In genomic region chr16:23594186-23594585, GRCh38 we compare ENCODE assay signal across 21 cellular contexts. TPM values are rescaled to one million over a fixed set of nuclear protein-coding genes. Genes with fewer than 3 reads are reported as not detected.
DNase-seq lines count a peak whose midpoint lies in the region; ATAC-seq and TF ChIP-seq lines count a peak whose summit lies in the region.
"Had no signal": no experiment of that assay in that cellular context is flagged by ENCODE, and none has a peak within 500 bp of the region (broad histone marks: within the 10 kb centered on the region; RNA-seq: fewer than 3 reads in every experiment).

No MANE protein-coding gene starts in this region.

- H3K27me3 Mint-ChIP-seq in activated naive CD8-positive, alpha-beta T cell: no peaks in the 10 kb centered on the region
- H3K27me3 Mint-ChIP-seq in activated naive CD8-positive, alpha-beta T cell treated with anti-CD3 and anti-CD28 coated beads, Interleukin-2, amount 50 U/mL, for 24 hours: no peaks in the 10 kb centered on the region
- no peaks in the 10 kb centered on the region for H3K27me3 Mint-ChIP-seq in MCF 10A (ENCODE audit: insufficient read depth, unreplicated experiment)
- H3K27me3 Mint-ChIP-seq: CD4-positive, alpha-beta memory T cell had no signal

- H3K27me3 ChIP-seq in Loucy (ENCODE audit: insufficient read depth, low read length, poor library complexity, severe bottlenecking): no peaks in the 10 kb centered on the region
- H3K27me3 ChIP-seq in heart left ventricle: no peaks in the 10 kb centered on the region
- no peaks in the 10 kb centered on the region for H3K27me3 ChIP-seq in psoas muscle (ENCODE audit: insufficient read depth in 3 of 3, low read length in 2 of 3)
- H3K27me3 ChIP-seq: adrenal gland, neutrophil had no signal

- no peaks in the 10 kb centered on the region for H3K9me2 ChIP-seq in Loucy (replicated peaks; ENCODE audit: low read depth, low read length)

- peak overlapping the region; percentile 51 for H3K4me3 Mint-ChIP-seq in activated naive CD8-positive, alpha-beta T cell
- H3K4me3 Mint-ChIP-seq in activated naive CD8-positive, alpha-beta T cell treated with anti-CD3 and anti-CD28 coated beads, Interleukin-2, amount 50 U/mL, for 24 hours: no peak overlapping the region
- H3K4me3 Mint-ChIP-seq in MCF 10A (ENCODE audit: unreplicated experiment): no peak overlapping the region

- H3F3A ChIP-seq in Loucy (ENCODE audit: low read depth): no peaks in the 10 kb centered on the region

- CTCF ChIA-PET in MCF 10A (lab: Yijun Ruan, JAX): no interaction called here

- H3K79me2 ChIP-seq in Loucy (ENCODE audit: insufficient read depth, low read length): peaks cover 62% of the 10 kb centered on the region

- no peaks in the 10 kb centered on the region for H3K36me3 Mint-ChIP-seq in activated naive CD8-positive, alpha-beta T cell
- H3K36me3 Mint-ChIP-seq in activated naive CD8-positive, alpha-beta T cell treated with anti-CD3 and anti-CD28 coated beads, Interleukin-2, amount 50 U/mL, for 24 hours (ENCODE audit: low read depth): peaks cover 29% of the 10 kb centered on the region
- H3K36me3 Mint-ChIP-seq in MCF 10A (ENCODE audit: insufficient read depth, unreplicated experiment): peaks cover 37% of the 10 kb centered on the region

- H3K4me3 ChIP-seq in Loucy (ENCODE audit: low read length, poor library complexity, severe bottlenecking) (peak overlapping the region; percentile 96), heart left ventricle (peak overlapping the region in 6 of 12 donors; percentile 67 to 100 (median 91)), psoas muscle (peak overlapping the region; percentile 90)
- H3K4me3 ChIP-seq: thoracic aorta had no signal

- peak in 1 of 2 donors; percentile 20 for TF ChIP-seq POLR2A in heart left ventricle (IDR thresholded peaks at IDR 0.05)

- intact Hi-C loops in heart left ventricle (cut with DNase I): no loop called here
- intact Hi-C loops in psoas muscle (cut with DNase I): no loop called here
- intact Hi-C loops in MCF 10A (cut with micrococcal nuclease): no loop called here

- H3K4me2 ChIP-seq in Loucy (ENCODE audit: low read depth, low read length, poor library complexity, severe bottlenecking): peak overlapping the region; percentile 100

- H3K9ac ChIP-seq in Loucy (ENCODE audit: low read depth, low read length, poor library complexity, severe bottlenecking): peak overlapping the region; percentile 92

- H3K27ac ChIP-seq in heart left ventricle (peak overlapping the region in 11 of 12 donors; percentile 44 to 97 (median 88)), psoas muscle (peak overlapping the region; percentile 82)
- H3K27ac ChIP-seq: adrenal gland, neutrophil, thoracic aorta had no signal

- no TSS peak for BruUV-seq in MCF 10A (replicated peaks; lab: Mats Ljungman, UMichigan)

- no peak for DNase-seq in activated naive CD8-positive, alpha-beta T cell treated with anti-CD3 and anti-CD28 coated beads, Interleukin-2, amount 50 U/mL, for 24 hours
- peak in 3 of 5 donors; percentile 40 to 69 (median 59) for DNase-seq in heart left ventricle
- DNase-seq in psoas muscle: no peak
- no peak for DNase-seq in GM19240 (ENCODE audit: insufficient read length, low spot score)
- no peak for DNase-seq in MCF 10A (ENCODE audit: unreplicated experiment)
- DNase-seq: adrenal gland; CD4-positive, alpha-beta memory T cell; central memory CD4-positive, alpha-beta T cell; erythroblast; foreskin melanocyte; Karpas-422; left colon; NCI-H1092; NCI-H2029 treated with DMSO at 0.1 percent for 48 hours; stimulated activated CD4-positive, alpha-beta T cell treated with anti-CD3 and anti-CD28 coated beads, Interleukin-15, amount 100 ng/mL, for 24 hours; T-helper 1 cell had no signal

- H3K36me3 ChIP-seq in Loucy (ENCODE audit: insufficient read depth, low read length) (peaks cover 31% of the 10 kb centered on the region; the same call in 1 of the 2 replicates), heart left ventricle (peaks cover 0 to 52% (median 44%) of the 10 kb centered on the region in 9 donors), psoas muscle (ENCODE audit: insufficient read depth in 1 of 2, low read depth in 1 of 2) (peaks cover 6 to 57% of the 10 kb centered on the region in 2 donors)

- ATAC-seq in activated naive CD8-positive, alpha-beta T cell treated with anti-CD3 and anti-CD28 coated beads, Interleukin-2, amount 50 U/mL, for 24 hours: no peak
- ATAC-seq in heart left ventricle (peak; percentile 40 to 68 (median 61)), psoas muscle (peak in 2 of 4 donors; percentile 19 to 33), HG03139 (IDR thresholded peaks at IDR 0.05; ENCODE audit: unreplicated experiment) (no peak)
- ATAC-seq: left colon had no signal

- H2AFZ ChIP-seq in Loucy (ENCODE audit: low read length): no peak overlapping the region

- H3K9me3 ChIP-seq in Loucy (ENCODE audit: insufficient read depth, low read depth, low read length) (no peaks in the 10 kb centered on the region), heart left ventricle (no peaks in the 10 kb centered on the region), psoas muscle (no peaks in the 10 kb centered on the region)
- H3K9me3 ChIP-seq: adrenal gland, neutrophil, thoracic aorta had no signal

- no peak for TF ChIP-seq CTCF in Loucy (conservative IDR thresholded peaks at IDR 0.05; ENCODE audit: low read length)
- TF ChIP-seq CTCF in heart left ventricle (IDR thresholded peaks at IDR 0.05): no peak
- TF ChIP-seq CTCF in psoas muscle (IDR thresholded peaks at IDR 0.05): no peak
- no peak for TF ChIP-seq CTCF in MCF 10A (IDR thresholded peaks at IDR 0.05; ENCODE audit: unreplicated experiment)

- H3K27ac Mint-ChIP-seq in activated naive CD8-positive, alpha-beta T cell: no peak overlapping the region
- H3K27ac Mint-ChIP-seq in activated naive CD8-positive, alpha-beta T cell treated with anti-CD3 and anti-CD28 coated beads, Interleukin-2, amount 50 U/mL, for 24 hours: no peak overlapping the region
- H3K27ac Mint-ChIP-seq in MCF 10A (ENCODE audit: low read depth, unreplicated experiment): no peak overlapping the region

- H3K4me1 ChIP-seq in Loucy (ENCODE audit: insufficient read depth, low read length, poor library complexity, severe bottlenecking) (peaks cover 9% of the 10 kb centered on the region), heart left ventricle (peaks cover 2 to 53% (median 25%) of the 10 kb centered on the region in 12 donors), psoas muscle (peaks cover 19% of the 10 kb centered on the region)

- H3K9me3 Mint-ChIP-seq in activated naive CD8-positive, alpha-beta T cell (ENCODE audit: low read depth): no peaks in the 10 kb centered on the region
- H3K9me3 Mint-ChIP-seq in activated naive CD8-positive, alpha-beta T cell treated with anti-CD3 and anti-CD28 coated beads, Interleukin-2, amount 50 U/mL, for 24 hours: no peaks in the 10 kb centered on the region
- no peaks in the 10 kb centered on the region for H3K9me3 Mint-ChIP-seq in MCF 10A (ENCODE audit: unreplicated experiment)
- H3K9me3 Mint-ChIP-seq: CD4-positive, alpha-beta memory T cell had no signal

- POLR2A ChIA-PET in MCF 10A (lab: Yijun Ruan, JAX): interaction anchor here (1.5 kb wide), 1 partner anchor 16 kb away, joined by 4 read pairs; no protein-coding TSS in a partner anchor

- 78 to 83% (median 81%) methylated on average over 12 of the region's 12 CpGs for WGBS in heart left ventricle, 4 donors
- 70 to 85% (median 75%) methylated on average over 12 of the region's 12 CpGs for WGBS in psoas muscle, 3 donors

- peaks cover 33% of the 10 kb centered on the region for H3K4me1 Mint-ChIP-seq in activated naive CD8-positive, alpha-beta T cell (ENCODE audit: low read depth)
- peaks cover 31% of the 10 kb centered on the region for H3K4me1 Mint-ChIP-seq in activated naive CD8-positive, alpha-beta T cell treated with anti-CD3 and anti-CD28 coated beads, Interleukin-2, amount 50 U/mL, for 24 hours
- peaks cover 15% of the 10 kb centered on the region for H3K4me1 Mint-ChIP-seq in MCF 10A (ENCODE audit: insufficient read depth, unreplicated experiment)

- H4K20me1 ChIP-seq in Loucy (ENCODE audit: insufficient read depth, low read length, poor library complexity, severe bottlenecking): peaks cover 41% of the 10 kb centered on the region

RNA-seq across cellular contexts. Expression of gene NDUFAB1, which starts 1.9 kb away (rescaled TPM):
- total RNA-seq in heart left ventricle: 100 to 1,000 TPM; 298 to 896 (median 409) TPM
- 100 to 1,000 TPM; 582 to 605 TPM for polyA plus RNA-seq in heart left ventricle
- 100 to 1,000 TPM; 175 to 241 (median 210) TPM for total RNA-seq in psoas muscle
- 100 to 1,000 TPM; 304 to 441 (median 365) TPM for polyA plus RNA-seq in psoas muscle
- 98.3 and 112 TPM in 2 replicates for total RNA-seq in MCF 10A (2022)

RNA-seq across cellular contexts. Expression of gene UBFD1, which starts 36.7 kb away (rescaled TPM):
- total RNA-seq in heart left ventricle: 100 to 1,000 TPM in 2 of 9 donors, 10 to 100 TPM in 7; 42.0 to 116 (median 57.7) TPM
- 10 to 100 TPM; 17.9 to 40.2 TPM for polyA plus RNA-seq in heart left ventricle
- total RNA-seq in psoas muscle: 100 to 1,000 TPM; 108 to 147 (median 122) TPM
- 100 to 1,000 TPM in 1 of 3 donors, 10 to 100 TPM in 2; 44.8 to 145 (median 48.1) TPM for polyA plus RNA-seq in psoas muscle
- 49.1 and 50.8 TPM in 2 replicates for total RNA-seq in MCF 10A (2022)

RNA-seq across cellular contexts. Expression of gene EARS2, which starts 37.0 kb away (rescaled TPM):
- total RNA-seq in heart left ventricle (10 to 100 TPM; 12.2 to 37.0 (median 21.5) TPM), psoas muscle (10 to 100 TPM; 19.0 to 28.3 (median 20.9) TPM), MCF 10A (2022) (24.4 and 32.8 TPM in 2 replicates)
- polyA plus RNA-seq in heart left ventricle (10 to 100 TPM; 16.7 to 22.8 TPM), psoas muscle (10 to 100 TPM; 12.1 to 22.5 (median 13.6) TPM)

RNA-seq across cellular contexts. Expression of gene PALB2, which starts 46.9 kb away (rescaled TPM):
- total RNA-seq in heart left ventricle (1 to 10 TPM; 3.8 to 7.4 (median 4.5) TPM), psoas muscle (1 to 10 TPM; 4.3 to 6.6 (median 5.4) TPM), MCF 10A (2022) (13.7 and 20.8 TPM in 2 replicates)
- polyA plus RNA-seq in heart left ventricle (1 to 10 TPM; 3.4 to 5.7 TPM), psoas muscle (10 to 100 TPM in 1 of 3 donors, 1 to 10 TPM in 2; 5.2 to 10.6 (median 6.2) TPM)

RNA-seq across cellular contexts. Expression of gene DCTN5, which starts 47.1 kb away (rescaled TPM):
- total RNA-seq in heart left ventricle: 10 to 100 TPM; 26.8 to 56.0 (median 40.5) TPM
- polyA plus RNA-seq in heart left ventricle: 10 to 100 TPM in 1 of 2 donors, 1 to 10 TPM in 1; 7.4 to 36.9 TPM
- total RNA-seq in psoas muscle: 10 to 100 TPM; 27.5 to 43.8 (median 31.6) TPM
- polyA plus RNA-seq in psoas muscle: 10 to 100 TPM; 17.1 to 47.4 (median 40.5) TPM
- 66.6 and 84.8 TPM in 2 replicates for total RNA-seq in MCF 10A (2022)

Comparison
In these comparisons a context has a peak if more than half of its experiments do, and no peak if none do; other contexts are left out.
1. ATAC-seq: peak in heart left ventricle (4 of 4); none in activated naive CD8-positive, alpha-beta T cell treated with anti-CD3 and anti-CD28 coated beads, Interleukin-2, amount 50 U/mL, for 24 hours (single experiment) and HG03139 (single experiment).
2. DNase-seq: peak in heart left ventricle (3 of 5); none in activated naive CD8-positive, alpha-beta T cell treated with anti-CD3 and anti-CD28 coated beads, Interleukin-2, amount 50 U/mL, for 24 hours (single experiment), psoas muscle (0 of 2), GM19240 (single experiment) and MCF 10A (single experiment).